In genomic region chr3:151210676-151211381, GRCh38 we compare ENCODE assay signal across 8 cellular contexts. TPM values are rescaled to one million over a fixed set of nuclear protein-coding genes. Genes with fewer than 3 reads are reported as not detected.
DNase-seq lines count a peak whose midpoint lies in the region; ATAC-seq and TF ChIP-seq lines count a peak whose summit lies in the region.

No MANE protein-coding gene starts in this region.

- TF ChIP-seq POLR2A in body of pancreas (IDR thresholded peaks at IDR 0.05) (no peak), lower leg skin (IDR thresholded peaks at IDR 0.05) (no peak)

- WGBS in body of pancreas, 2 donors = 12 to 21% methylated on average over 4 of the region's 4 CpGs
- WGBS in lower leg skin, 2 donors = 69 to 74% methylated on average over 4 of the region's 4 CpGs

- CTCF ChIA-PET in AG04450 (lab: Charles Lee) = interaction anchor here (0.6 to 1.6 kb wide), 9 partner anchors 13 to 718 kb away, joined by 3 to 12 read pairs (median 4); no protein-coding TSS in a partner anchor

- POLR2A ChIA-PET in AG04450 (lab: Yijun Ruan, JAX) = no interaction called here

- intact Hi-C loops in body of pancreas (cut with DNase I) = no loop called here
- intact Hi-C loops in lower leg skin (cut with DNase I; ENCODE audit: low total_unique reads) = no loop called here

- peaks cover 10% of the 10 kb centered on the region for H3K4me1 ChIP-seq in body of pancreas

- H3K27ac ChIP-seq in AG04450 (ENCODE audit: low read depth, low read length) (no peak overlapping the region), body of pancreas (no peak overlapping the region)

- no peaks in the 10 kb centered on the region for H3K36me3 ChIP-seq in body of pancreas (replicated peaks in 1 of 2; ENCODE audit: insufficient read depth in 1 of 2, low read depth in 2 of 2)

- H3K27me3 ChIP-seq in AG04450 (ENCODE audit: control insufficient read depth, insufficient read depth, low read length) (no peaks in the 10 kb centered on the region), body of pancreas (no peaks in the 10 kb centered on the region)

- DNase-seq in AG04450 (ENCODE audit: low read depth, low spot score) (no peak), HT-29 (ENCODE audit: low spot score) (peak; percentile 17), body of pancreas (peak in 2 of 4 donors; percentile 9 to 15), DMS79 treated with DMSO at 0.1 percent for 48 hours (lab: John Stamatoyannopoulos, UW) (no peak), D341Med (ENCODE audit: low spot score) (no peak), lower leg skin (ENCODE audit: low spot score in 2 of 2) (no peak)

- TF ChIP-seq CTCF in AG04450 (IDR thresholded peaks at IDR 0.05; ENCODE audit: low read depth, low read length) (peak; percentile 22; the same call in 1 of the 2 replicates), body of pancreas (IDR thresholded peaks at IDR 0.05) (peak in 1 of 7 experiments; percentile 11), lower leg skin (IDR thresholded peaks at IDR 0.05) (no peak)

- H3K9me3 ChIP-seq in AG04450 (ENCODE audit: control insufficient read depth, insufficient read depth, low read length) (no peaks in the 10 kb centered on the region), body of pancreas (no peaks in the 10 kb centered on the region)

- ATAC-seq in GM18867 (IDR thresholded peaks at IDR 0.05; ENCODE audit: unreplicated experiment) (peak; percentile 78), body of pancreas (peak; percentile 50), HG03439 (IDR thresholded peaks at IDR 0.05; ENCODE audit: unreplicated experiment) (no peak)

- H3K4me3 ChIP-seq in AG04450 (ENCODE audit: low read depth, low read length) = no peak overlapping the region
- no peak overlapping the region for H3K4me3 ChIP-seq in body of pancreas
- H3K4me3 ChIP-seq in lower leg skin (ENCODE audit: low read depth, poor library complexity, severe bottlenecking) = no peak overlapping the region

RNA-seq across cellular contexts. Expression of gene GPR171, which starts 7.8 kb away (rescaled TPM):
- polyA plus RNA-seq in AG04450 (2011; rRNA removed) = not detected in 2 replicates
- not detected in 2 replicates for polyA minus RNA-seq in AG04450 (2011; rRNA and poly(A)+ RNA removed)
- not detected in 2 replicates for total RNA-seq in HT-29 (2014; rRNA removed; shearing (Covaris generic))
- total RNA-seq in body of pancreas (under 1 TPM in 1 of 2 donors, not detected in 1; 0.78 TPM), lower leg skin (under 1 TPM in 2 of 4 donors, not detected in 2; 0.55 to 0.68 TPM)
